8 cellular contexts compared by ENCODE assay signal in the genomic region with DNA sequence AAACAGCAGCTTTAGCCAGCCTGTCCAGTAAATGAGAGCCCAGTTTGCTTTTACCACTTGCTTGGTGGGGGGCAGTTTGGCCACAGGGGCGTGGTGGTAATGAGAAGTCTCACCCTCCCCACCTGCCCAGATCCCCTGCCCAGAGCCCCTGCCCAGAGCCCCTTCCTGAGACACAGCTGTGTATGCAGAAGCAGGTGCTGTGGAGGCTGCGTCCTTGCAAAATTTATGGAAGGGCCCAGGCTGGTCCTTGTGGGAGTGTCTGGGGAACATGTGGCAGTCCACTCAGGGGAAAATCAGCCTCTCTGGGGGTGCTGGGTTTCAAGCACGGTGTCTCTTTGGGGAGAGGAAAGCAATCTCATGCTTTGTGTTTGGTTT.
"Had no signal": no experiment of that assay in that cellular context is flagged by ENCODE, and none has a peak within 500 bp of the region (broad histone marks: within the 10 kb centered on the region; RNA-seq: fewer than 3 reads in every experiment).

No MANE protein-coding gene starts in this region.

- DNase-seq: esophagus squamous epithelium had no signal

- H3K27me3 Mint-ChIP-seq: activated naive CD8-positive, alpha-beta T cell treated with anti-CD3 and anti-CD28 coated beads, Interleukin-2, amount 50 U/mL, for 24 hours; naive B cell had no signal

- H3K9me3 Mint-ChIP-seq: activated naive CD8-positive, alpha-beta T cell treated with anti-CD3 and anti-CD28 coated beads, Interleukin-2, amount 50 U/mL, for 24 hours; naive B cell had no signal

- ATAC-seq: activated naive CD8-positive, alpha-beta T cell treated with anti-CD3 and anti-CD28 coated beads, Interleukin-2, amount 50 U/mL, for 24 hours had no signal

- H3K9me3 ChIP-seq: ascending aorta, esophagus squamous epithelium, lower lobe of right lung, prostate gland, upper lobe of left lung had no signal

- H3K4me1 ChIP-seq: prostate gland had no signal

- H3K36me3 ChIP-seq: prostate gland had no signal

- H3K4me3 Mint-ChIP-seq: activated naive CD8-positive, alpha-beta T cell treated with anti-CD3 and anti-CD28 coated beads, Interleukin-2, amount 50 U/mL, for 24 hours; naive B cell had no signal

- H3K27ac Mint-ChIP-seq: activated naive CD8-positive, alpha-beta T cell treated with anti-CD3 and anti-CD28 coated beads, Interleukin-2, amount 50 U/mL, for 24 hours had no signal

- H3K4me3 ChIP-seq: ascending aorta, dorsolateral prefrontal cortex, esophagus squamous epithelium, lower lobe of right lung, prostate gland, upper lobe of left lung had no signal

- H3K27me3 ChIP-seq: ascending aorta, dorsolateral prefrontal cortex, esophagus squamous epithelium, upper lobe of left lung had no signal

- H3K36me3 Mint-ChIP-seq: naive B cell had no signal
